Comparison of ENCODE assay signal across 14 cellular contexts in genomic region chr17:50558581-50558954, GRCh38. TPM values are rescaled to one million over a fixed set of nuclear protein-coding genes. Genes with fewer than 3 reads are reported as not detected.
A peak's percentile ranks its signal among the peaks of the same experiment; 100 is the strongest.
DNase-seq lines count a peak whose midpoint lies in the region; ATAC-seq, FAIRE-seq and TF ChIP-seq lines count a peak whose summit lies in the region.
"Had no signal": no experiment of that assay in that cellular context is flagged by ENCODE, and none has a peak within 500 bp of the region (broad histone marks: within the 10 kb centered on the region; RNA-seq: fewer than 3 reads in every experiment).

No MANE protein-coding gene starts in this region.

- peaks cover 30% of the 10 kb centered on the region for H3K4me1 ChIP-seq in CD4-positive, alpha-beta memory T cell (ENCODE audit: insufficient read depth, low read length)
- H3K4me1 ChIP-seq in HUES6 (ENCODE audit: control insufficient read depth, insufficient read depth, low read length) = peaks cover 25% of the 10 kb centered on the region
- H3K4me1 ChIP-seq in endodermal cell (ENCODE audit: control insufficient read depth, insufficient read depth, low read length) = peaks cover 4% of the 10 kb centered on the region
- H3K4me1 ChIP-seq in neuronal stem cell (ENCODE audit: control insufficient read depth in 2 of 2, insufficient read depth in 1 of 2, low read depth in 1 of 2, low read length in 2 of 2) = peaks cover 24 to 31% of the 10 kb centered on the region in 2 donors

- H2AK5ac ChIP-seq in neuronal stem cell (ENCODE audit: low read depth, low read length) = peak overlapping the region; percentile 2

- FAIRE-seq in D721Med (lab: Jason Lieb, UNC) = no peak

- CTCF ChIA-PET in CD4-positive, alpha-beta memory T cell (lab: Charles Lee; ENCODE audit: partially characterized antibody) = no interaction called here

- POLR2A ChIA-PET in CD4-positive, alpha-beta memory T cell (lab: Charles Lee; ENCODE audit: partially characterized antibody) = no interaction called here

- TF ChIP-seq CTCF in endodermal cell (conservative IDR thresholded peaks at IDR 0.05) (peak; percentile 48), D721Med (IDR thresholded peaks at IDR 0.05; ENCODE audit: insufficient read depth, missing control alignments) (no peak)

- no peak overlapping the region for H4K8ac ChIP-seq in neuronal stem cell (ENCODE audit: low read depth, low read length)

- no peak overlapping the region for H2BK15ac ChIP-seq in neuronal stem cell (ENCODE audit: low read length)

- H3K9ac ChIP-seq in HUES6 (ENCODE audit: low read length) (no peak overlapping the region), endodermal cell (ENCODE audit: extremely low read depth, low read length, poor library complexity, severe bottlenecking) (no peak overlapping the region), neuronal stem cell (ENCODE audit: low read depth, low read length, poor library complexity) (peak overlapping the region; percentile 38)

- peak overlapping the region; percentile 97 for H2AFZ ChIP-seq in neuronal stem cell (ENCODE audit: low read length)

- H3K4me3 Mint-ChIP-seq in CD4-positive, alpha-beta memory T cell = peak overlapping the region; percentile 33 to 86 (median 68)
- peak overlapping the region; percentile 60 for H3K4me3 Mint-ChIP-seq in endodermal cell
- H3K4me3 Mint-ChIP-seq: activated CD4-positive, alpha-beta memory T cell treated with anti-CD3 and anti-CD28 coated beads for 36 hours had no signal

- no peak for DNase-seq in CD4-positive, alpha-beta memory T cell
- DNase-seq in endodermal cell (no peak), neuronal stem cell (ENCODE audit: low spot score) (no peak), D721Med (ENCODE audit: insufficient read length, low spot score) (no peak)
- no peak for DNase-seq in effector CD8-positive, alpha-beta T cell (lab: John Stamatoyannopoulos, UW)
- DNase-seq: cerebellar nuclear complex had no signal

- no peak overlapping the region for H2BK5ac ChIP-seq in neuronal stem cell (ENCODE audit: low read length)

- H3K9me3 Mint-ChIP-seq in CD4-positive, alpha-beta memory T cell = no peaks in the 10 kb centered on the region
- no peaks in the 10 kb centered on the region for H3K9me3 Mint-ChIP-seq in endodermal cell
- H3K9me3 Mint-ChIP-seq: activated CD4-positive, alpha-beta memory T cell treated with anti-CD3 and anti-CD28 coated beads for 36 hours; activated naive CD4-positive, alpha-beta T cell treated with anti-CD3 and anti-CD28 coated beads, Interleukin-2, amount 10 ng/mL, durations not matched to agents 7 days and 5 days had no signal

- peaks cover 8 to 37% (median 18%) of the 10 kb centered on the region in 4 donors for H3K4me1 Mint-ChIP-seq in CD4-positive, alpha-beta memory T cell
- H3K4me1 Mint-ChIP-seq in endodermal cell = peaks cover 13% of the 10 kb centered on the region

- no peaks in the 10 kb centered on the region for H3K79me1 ChIP-seq in neuronal stem cell (ENCODE audit: low read depth, low read length)

- peak overlapping the region in 1 of 7 donors; percentile 72 for H3K27ac Mint-ChIP-seq in CD4-positive, alpha-beta memory T cell
- H3K27ac Mint-ChIP-seq in endodermal cell = no peak overlapping the region
- H3K27ac Mint-ChIP-seq: activated CD4-positive, alpha-beta memory T cell treated with anti-CD3 and anti-CD28 coated beads for 36 hours; activated naive CD4-positive, alpha-beta T cell treated with anti-CD3 and anti-CD28 coated beads, Interleukin-2, amount 10 ng/mL, durations not matched to agents 7 days and 5 days had no signal

- no peaks in the 10 kb centered on the region for H3K36me3 ChIP-seq in CD4-positive, alpha-beta memory T cell (ENCODE audit: insufficient read depth, low read length)
- H3K36me3 ChIP-seq in HUES6 (ENCODE audit: control insufficient read depth, insufficient read depth, low read length) (no peaks in the 10 kb centered on the region), endodermal cell (ENCODE audit: control insufficient read depth, insufficient read depth, low read length) (no peaks in the 10 kb centered on the region), neuronal stem cell (replicated peaks in 1 of 2; ENCODE audit: control insufficient read depth in 2 of 2, insufficient read depth in 2 of 2, low read length in 2 of 2) (no peaks in the 10 kb centered on the region)

- no peak overlapping the region for H3K4me3 ChIP-seq in CD4-positive, alpha-beta memory T cell (ENCODE audit: low read length in 2 of 2)
- H3K4me3 ChIP-seq in HUES6 (ENCODE audit: low read depth, low read length) = peak overlapping the region; percentile 75
- H3K4me3 ChIP-seq in endodermal cell (ENCODE audit: low read length) = peak overlapping the region; percentile 84
- H3K4me3 ChIP-seq in neuronal stem cell (ENCODE audit: low read length in 2 of 2) = no peak overlapping the region

- intact Hi-C loops in CD4-positive, alpha-beta memory T cell (cut with micrococcal nuclease) = no loop called here

- no peak overlapping the region for H2BK12ac ChIP-seq in neuronal stem cell (ENCODE audit: low read length)

- no peaks in the 10 kb centered on the region for H3K36me3 Mint-ChIP-seq in CD4-positive, alpha-beta memory T cell
- peaks cover 7% of the 10 kb centered on the region for H3K36me3 Mint-ChIP-seq in endodermal cell (ENCODE audit: low read depth)
- H3K36me3 Mint-ChIP-seq: activated CD4-positive, alpha-beta memory T cell treated with anti-CD3 and anti-CD28 coated beads for 36 hours; activated naive CD4-positive, alpha-beta T cell treated with anti-CD3 and anti-CD28 coated beads, Interleukin-2, amount 10 ng/mL, durations not matched to agents 7 days and 5 days had no signal

- H3K14ac ChIP-seq in neuronal stem cell (ENCODE audit: low read length) = no peak overlapping the region

- peak overlapping the region; percentile 94 for H3K4me2 ChIP-seq in neuronal stem cell (ENCODE audit: insufficient read depth, low read length, poor library complexity, severe bottlenecking)

- H3K27ac ChIP-seq in CD4-positive, alpha-beta memory T cell (ENCODE audit: low read depth, low read length) = no peak overlapping the region
- H3K27ac ChIP-seq in HUES6 (ENCODE audit: low read depth, low read length) (no peak overlapping the region), endodermal cell (ENCODE audit: low read depth, low read length) (no peak overlapping the region), neuronal stem cell (replicated peaks; ENCODE audit: low read length) (no peak overlapping the region)

- H3K23ac ChIP-seq in neuronal stem cell (ENCODE audit: low read depth, low read length, poor library complexity) = no peak overlapping the region

- peaks cover 19 to 28% of the 10 kb centered on the region in 2 donors for H3K27me3 Mint-ChIP-seq in CD4-positive, alpha-beta memory T cell
- peaks cover 71% of the 10 kb centered on the region for H3K27me3 Mint-ChIP-seq in endodermal cell (ENCODE audit: insufficient read depth)

- H2BK120ac ChIP-seq in neuronal stem cell (ENCODE audit: low read depth, low read length) = no peak overlapping the region

- peaks cover 23% of the 10 kb centered on the region for H3K27me3 ChIP-seq in CD4-positive, alpha-beta memory T cell (ENCODE audit: insufficient read depth, low read length)
- H3K27me3 ChIP-seq in HUES6 (ENCODE audit: control insufficient read depth, insufficient read depth, low read length) = peaks cover 60% of the 10 kb centered on the region
- peaks cover 74% of the 10 kb centered on the region for H3K27me3 ChIP-seq in endodermal cell (ENCODE audit: control insufficient read depth, insufficient read depth, low read length, poor library complexity, severe bottlenecking)
- H3K27me3 ChIP-seq in neuronal stem cell (ENCODE audit: control insufficient read depth in 3 of 3, insufficient read depth in 3 of 3, low read depth in 1 of 3, low read length in 3 of 3) = peaks cover 13 to 48% (median 45%) of the 10 kb centered on the region in 3 experiments

- no peak for ATAC-seq in esophagus mucosa
- ATAC-seq: Panc1, right cardiac atrium had no signal

- 11 to 13% methylated on average over 6 to 18 of the region's 18 CpGs for WGBS in endodermal cell (ENCODE audit: insufficient coverage in 1 of 2, insufficient read length in 1 of 2), 2 experiments
- WGBS in neuronal stem cell (ENCODE audit: extremely low coverage in 2 of 2, insufficient read length in 2 of 2, insufficient replicate concordance in 1 of 2), 2 donors = no CpG with 5 or more reads among the region's 18 CpGs

- no peak overlapping the region for H3K4ac ChIP-seq in neuronal stem cell (ENCODE audit: low read length)

- H3K9me3 ChIP-seq in CD4-positive, alpha-beta memory T cell (ENCODE audit: control insufficient read depth in 1 of 2, low read length in 2 of 2) = no peaks in the 10 kb centered on the region
- H3K9me3 ChIP-seq in HUES6 (ENCODE audit: control insufficient read depth, insufficient read depth, low read depth, low read length) (no peaks in the 10 kb centered on the region), endodermal cell (ENCODE audit: control insufficient read depth, low read length) (no peaks in the 10 kb centered on the region), neuronal stem cell (replicated peaks in 1 of 2; ENCODE audit: control insufficient read depth in 2 of 2, insufficient read depth in 1 of 2, low read depth in 1 of 2, low read length in 2 of 2) (no peaks in the 10 kb centered on the region)

- H3K18ac ChIP-seq in neuronal stem cell (ENCODE audit: low read length) = peak overlapping the region; percentile 50

- H4K91ac ChIP-seq in neuronal stem cell (ENCODE audit: low read depth, low read length, poor library complexity) = no peak overlapping the region

RNA-seq across cellular contexts. Expression of gene CACNA1G, which starts 1.9 kb away (rescaled TPM):
- not detected for total RNA-seq in CD4-positive, alpha-beta memory T cell
- polyA plus RNA-seq in CD4-positive, alpha-beta memory T cell = not detected
- total RNA-seq in endodermal cell (1 to 10 TPM in 1 of 2 donors, under 1 TPM in 1; 0.84 to 1.1 TPM), esophagus mucosa (0.08 TPM)
- 7.5 TPM for polyA plus RNA-seq in endodermal cell (2013, experiment 1 of 2)
- polyA plus RNA-seq in endodermal cell (2013, experiment 2 of 2) = 6.6 TPM
- 3.0 TPM for polyA plus RNA-seq in neuronal stem cell (2013, experiment 1 of 2)
- polyA plus RNA-seq in neuronal stem cell (2013, experiment 2 of 2) = 2.8 TPM
- total RNA-seq: T-helper 2 cell treated with Interferon-gamma antibody and Interleukin-4, amounts not matched to agents 100 ng/mL and 5 ng/mL, for 36 hours had no signal

RNA-seq across cellular contexts. Expression of gene SPATA20, which starts 11.6 kb away (rescaled TPM):
- 10 to 100 TPM; 13.3 to 14.1 TPM for total RNA-seq in CD4-positive, alpha-beta memory T cell
- 1 to 10 TPM; 5.4 to 7.3 TPM for polyA plus RNA-seq in CD4-positive, alpha-beta memory T cell
- 10 to 100 TPM; 40.4 to 40.5 TPM for total RNA-seq in endodermal cell
- 22.2 TPM for polyA plus RNA-seq in endodermal cell (2013, experiment 1 of 2)
- 21.2 TPM for polyA plus RNA-seq in endodermal cell (2013, experiment 2 of 2)
- 17.6 TPM for polyA plus RNA-seq in neuronal stem cell (2013, experiment 1 of 2)
- 18.9 TPM for polyA plus RNA-seq in neuronal stem cell (2013, experiment 2 of 2)
- total RNA-seq in esophagus mucosa = 16.8 TPM

RNA-seq across cellular contexts. Expression of gene EPN3, which starts 26.0 kb away (rescaled TPM):
- not detected for total RNA-seq in CD4-positive, alpha-beta memory T cell
- not detected for polyA plus RNA-seq in CD4-positive, alpha-beta memory T cell
- total RNA-seq in endodermal cell (under 1 TPM in 1 of 2 donors, not detected in 1; 0.66 TPM), esophagus mucosa (38.5 TPM)
- polyA plus RNA-seq in endodermal cell (2013, experiment 1 of 2) = 0.21 TPM
- polyA plus RNA-seq in endodermal cell (2013, experiment 2 of 2) = not detected
- 0.04 TPM for polyA plus RNA-seq in neuronal stem cell (2013, experiment 1 of 2)
- 0.07 TPM for polyA plus RNA-seq in neuronal stem cell (2013, experiment 2 of 2)
- total RNA-seq: activated CD4-positive, alpha-beta memory T cell treated with anti-CD3 and anti-CD28 coated beads for 36 hours; T-helper 2 cell treated with Interferon-gamma antibody and Interleukin-4, amounts not matched to agents 100 ng/mL and 5 ng/mL, for 36 hours had no signal

RNA-seq across cellular contexts. Expression of gene MYCBPAP, which starts 50.3 kb away (rescaled TPM):
- total RNA-seq in CD4-positive, alpha-beta memory T cell = 1 to 10 TPM; 5.3 to 6.8 TPM
- under 1 TPM in 1 of 2 donors, not detected in 1; 0.24 TPM for polyA plus RNA-seq in CD4-positive, alpha-beta memory T cell
- total RNA-seq in endodermal cell = 1 to 10 TPM; 3.5 to 7.1 TPM
- 2.6 TPM for polyA plus RNA-seq in endodermal cell (2013, experiment 1 of 2)
- 1.6 TPM for polyA plus RNA-seq in endodermal cell (2013, experiment 2 of 2)
- polyA plus RNA-seq in neuronal stem cell (2013, experiment 1 of 2) = 1.8 TPM
- 2.2 TPM for polyA plus RNA-seq in neuronal stem cell (2013, experiment 2 of 2)
- 0.40 TPM for total RNA-seq in esophagus mucosa
- total RNA-seq: HT-29 had no signal

Comparison
In these comparisons a context has a peak if more than half of its experiments do, and no peak if none do; other contexts are left out.
1. H3K4me3 ChIP-seq: peak in HUES6 (single experiment) and endodermal cell (single experiment); none in CD4-positive, alpha-beta memory T cell (0 of 2) and neuronal stem cell (0 of 2).
2. RNA of gene EPN3, which starts 26.0 kb away (total RNA-seq): 38.5 TPM in esophagus mucosa (single experiment); 0.66 TPM in endodermal cell and not detected in CD4-positive, alpha-beta memory T cell; every median in the first group is over 10 times any median in the second.